1 cellular context compared by ENCODE assay signal in the genomic region with DNA sequence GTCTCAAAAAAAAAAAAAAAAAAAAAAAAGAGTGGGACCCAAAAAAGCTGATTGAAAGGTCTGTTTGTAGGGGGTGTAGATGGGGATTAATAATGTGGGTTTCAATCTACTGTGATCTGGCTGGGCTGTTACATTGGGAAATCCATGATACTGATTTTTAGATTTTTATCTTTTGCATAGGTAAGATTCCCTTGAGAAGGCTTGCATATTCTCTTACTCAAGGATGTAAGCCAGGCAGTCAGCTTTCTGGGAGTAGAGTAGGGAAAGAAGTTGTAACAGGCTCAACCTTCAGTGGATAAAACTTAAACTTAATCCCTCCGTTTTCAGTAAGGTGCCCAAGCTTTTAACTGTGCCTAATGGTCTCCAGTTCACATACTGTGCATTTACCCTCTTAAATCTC.
TF ChIP-seq lines count a peak whose summit lies in the region.

No MANE protein-coding gene starts in this region.

TF ChIP-seq in K562, 482 proteins besides CTCF, POLR2A, EP300 and RAD21:
- TF ChIP-seq POLR2AphosphoS5 (IDR thresholded peaks at IDR 0.05; ENCODE audit: control insufficient read depth, insufficient read depth, low read depth, low read length) (peak; percentile 18; the same call in 1 of the 2 replicates), NFE2L1 (tag; IDR thresholded peaks at IDR 0.05; ENCODE audit: borderline replicate concordance, low read depth) (no peak)
- TF ChIP-seq, protein P1, sequence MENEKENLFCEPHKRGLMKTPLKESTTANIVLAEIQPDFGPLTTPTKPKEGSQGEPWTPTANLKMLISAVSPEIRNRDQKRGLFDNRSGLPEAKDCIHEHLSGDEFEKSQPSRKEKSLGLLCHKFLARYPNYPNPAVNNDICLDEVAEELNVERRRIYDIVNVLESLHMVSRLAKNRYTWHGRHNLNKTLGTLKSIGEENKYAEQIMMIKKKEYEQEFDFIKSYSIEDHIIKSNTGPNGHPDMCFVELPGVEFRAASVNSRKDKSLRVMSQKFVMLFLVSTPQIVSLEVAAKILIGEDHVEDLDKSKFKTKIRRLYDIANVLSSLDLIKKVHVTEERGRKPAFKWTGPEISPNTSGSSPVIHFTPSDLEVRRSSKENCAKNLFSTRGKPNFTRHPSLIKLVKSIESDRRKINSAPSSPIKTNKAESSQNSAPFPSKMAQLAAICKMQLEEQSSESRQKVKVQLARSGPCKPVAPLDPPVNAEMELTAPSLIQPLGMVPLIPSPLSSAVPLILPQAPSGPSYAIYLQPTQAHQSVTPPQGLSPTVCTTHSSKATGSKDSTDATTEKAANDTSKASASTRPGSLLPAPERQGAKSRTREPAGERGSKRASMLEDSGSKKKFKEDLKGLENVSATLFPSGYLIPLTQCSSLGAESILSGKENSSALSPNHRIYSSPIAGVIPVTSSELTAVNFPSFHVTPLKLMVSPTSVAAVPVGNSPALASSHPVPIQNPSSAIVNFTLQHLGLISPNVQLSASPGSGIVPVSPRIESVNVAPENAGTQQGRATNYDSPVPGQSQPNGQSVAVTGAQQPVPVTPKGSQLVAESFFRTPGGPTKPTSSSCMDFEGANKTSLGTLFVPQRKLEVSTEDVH (IDR thresholded peaks at IDR 0.05; ENCODE audit: low read depth, partially characterized antibody) = peak; percentile 31
